In the genomic region with DNA sequence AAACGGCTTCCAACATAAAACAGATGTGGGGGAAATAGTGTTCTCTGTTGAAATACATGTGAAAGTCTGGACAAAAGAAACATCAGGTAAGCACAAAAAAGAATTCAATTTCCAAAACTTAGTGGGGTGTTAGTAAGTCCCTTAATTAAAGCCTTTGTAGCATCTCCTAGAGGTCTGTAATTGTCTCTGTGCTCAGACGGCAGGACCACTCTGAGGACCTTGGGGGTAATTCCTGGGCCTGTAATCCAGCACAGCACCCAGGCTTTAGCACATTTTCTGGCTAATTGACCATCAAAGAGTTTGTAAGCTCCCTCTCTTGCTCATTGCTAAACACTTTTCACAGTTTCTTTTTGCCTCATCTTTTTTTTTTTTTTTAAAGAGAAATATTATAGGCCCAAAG, we compare ENCODE assay signal across 1 cellular context.
TF ChIP-seq lines count a peak whose summit lies in the region.

No MANE protein-coding gene starts in this region.

TF ChIP-seq in GM23338, 12 proteins besides CTCF, POLR2A, EP300 and RAD21 (continued from another document):
- TF ChIP-seq ZNF462 (CRISPR knock-in tag; IDR thresholded peaks at IDR 0.05): no peak
- no peak for TF ChIP-seq NANOG (IDR thresholded peaks at IDR 0.05; ENCODE audit: borderline replicate concordance)
- no peak for TF ChIP-seq EZH2 (IDR thresholded peaks at IDR 0.05; ENCODE audit: low read depth, unreplicated experiment)
